Comparison of ENCODE assay signal across 1 cellular context in genomic region chr1:24586119-24586518, GRCh38.
A peak's percentile ranks its signal among the peaks of the same experiment; 100 is the strongest.
TF ChIP-seq lines count a peak whose summit lies in the region.

No MANE protein-coding gene starts in this region.

TF ChIP-seq in HepG2, 621 proteins besides CTCF, POLR2A, EP300 and RAD21 (continued from another document and continues in another):
- TF ChIP-seq ZHX1 (CRISPR knock-in tag; IDR thresholded peaks at IDR 0.05; ENCODE audit: low read depth) (no peak), RFXANK (CRISPR knock-in tag; IDR thresholded peaks at IDR 0.05) (no peak), LBX2 (CRISPR knock-in tag; IDR thresholded peaks at IDR 0.05; ENCODE audit: borderline replicate concordance) (no peak), ZNF567 (CRISPR knock-in tag; IDR thresholded peaks at IDR 0.05; ENCODE audit: borderline replicate concordance) (no peak), MLXIP (CRISPR knock-in tag; IDR thresholded peaks at IDR 0.05; ENCODE audit: borderline replicate concordance) (no peak), ZSCAN22 (CRISPR knock-in tag; IDR thresholded peaks at IDR 0.05) (no peak), HNF1B (CRISPR knock-in tag; IDR thresholded peaks at IDR 0.05) (0 out of 2 replicates have a peak, but pooled peaks have one; percentile 19), PAXIP1 (CRISPR knock-in tag; conservative IDR thresholded peaks at IDR 0.05) (peak; percentile 70), ZBTB42 (CRISPR knock-in tag; IDR thresholded peaks at IDR 0.05) (no peak), GZF1 (CRISPR knock-in tag; IDR thresholded peaks at IDR 0.05) (no peak), ZMYM4 (CRISPR knock-in tag; IDR thresholded peaks at IDR 0.05) (0 out of 2 replicates have a peak, but pooled peaks have one; percentile 29), ZBTB2 (CRISPR knock-in tag; IDR thresholded peaks at IDR 0.05; ENCODE audit: low read depth) (no peak), HMGXB4 (CRISPR knock-in tag; IDR thresholded peaks at IDR 0.05; ENCODE audit: borderline replicate concordance in 1 of 2, low read depth in 1 of 2) (no peak), KMT2B (CRISPR knock-in tag; IDR thresholded peaks at IDR 0.05) (no peak), ZNF546 (CRISPR knock-in tag; conservative IDR thresholded peaks at IDR 0.05) (no peak), ERF (CRISPR knock-in tag; IDR thresholded peaks at IDR 0.05) (no peak), FOXO4 (CRISPR knock-in tag; conservative IDR thresholded peaks at IDR 0.05) (no peak), ZSCAN9 (CRISPR knock-in tag; IDR thresholded peaks at IDR 0.05; ENCODE audit: borderline replicate concordance) (no peak), ZNF704 (CRISPR knock-in tag; IDR thresholded peaks at IDR 0.05; ENCODE audit: borderline replicate concordance) (no peak), RARG (CRISPR knock-in tag; IDR thresholded peaks at IDR 0.05; ENCODE audit: low read depth) (no peak), SAP130 (CRISPR knock-in tag; IDR thresholded peaks at IDR 0.05; ENCODE audit: low read depth) (peak; percentile 72), HDAC1 (CRISPR knock-in tag; IDR thresholded peaks at IDR 0.05) (no peak; the same call in 1 of the 2 replicates), RXRB (CRISPR knock-in tag; IDR thresholded peaks at IDR 0.05; ENCODE audit: borderline replicate concordance) (peak; percentile 53), YEATS4 (CRISPR knock-in tag; IDR thresholded peaks at IDR 0.05; ENCODE audit: borderline replicate concordance) (no peak), DNMT3B (CRISPR knock-in tag; conservative IDR thresholded peaks at IDR 0.05) (no peak), ZNF350 (CRISPR knock-in tag; IDR thresholded peaks at IDR 0.05; ENCODE audit: borderline replicate concordance, low read depth) (no peak), ZNF687 (CRISPR knock-in tag; IDR thresholded peaks at IDR 0.05) (peak; percentile 39), BORCS8-MEF2B (CRISPR knock-in tag; IDR thresholded peaks at IDR 0.05) (no peak), TAF15 (IDR thresholded peaks at IDR 0.05; ENCODE audit: low read depth, low read length, poor library complexity, severe bottlenecking) (no peak), ZNF251 (CRISPR knock-in tag; IDR thresholded peaks at IDR 0.05) (no peak), ZNF292 (CRISPR knock-in tag; IDR thresholded peaks at IDR 0.05; ENCODE audit: borderline replicate concordance, low read depth) (no peak), CBX2 (IDR thresholded peaks at IDR 0.05; ENCODE audit: low read depth, low read length) (no peak), CBX2 (CRISPR knock-in tag; IDR thresholded peaks at IDR 0.05; ENCODE audit: low read depth) (no peak), SRY (CRISPR knock-in tag; IDR thresholded peaks at IDR 0.05) (no peak), ZSCAN31 (CRISPR knock-in tag; IDR thresholded peaks at IDR 0.05; ENCODE audit: low read depth) (no peak), DDIT3 (CRISPR knock-in tag; IDR thresholded peaks at IDR 0.05) (no peak), TBP (CRISPR knock-in tag; IDR thresholded peaks at IDR 0.05) (no peak), ZNF713 (CRISPR knock-in tag; IDR thresholded peaks at IDR 0.05) (no peak), ZFP90 (CRISPR knock-in tag; IDR thresholded peaks at IDR 0.05; ENCODE audit: borderline replicate concordance) (no peak)
